Comparison of ENCODE assay signal across 27 cellular contexts in the genomic region with DNA sequence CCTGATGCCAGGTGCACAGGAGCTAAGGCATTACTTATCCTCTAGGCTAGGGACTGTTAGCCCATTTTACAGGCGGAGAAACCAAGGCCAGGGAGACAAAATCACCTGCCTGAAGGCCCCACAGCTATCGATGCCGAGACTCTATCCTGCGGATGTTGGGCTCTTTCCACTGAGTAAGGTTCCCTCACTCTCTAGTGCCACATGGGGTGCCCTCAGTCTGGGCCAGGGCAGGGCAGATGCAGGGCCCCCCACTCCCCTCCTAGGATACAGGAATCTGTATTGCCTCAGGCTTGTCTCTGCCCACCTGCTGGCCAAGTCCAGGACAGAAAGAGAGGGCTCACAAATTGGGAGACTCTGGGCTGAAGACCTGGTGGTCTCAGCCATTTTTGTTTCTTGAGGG.
"Had no signal": no experiment of that assay in that cellular context is flagged by ENCODE, and none has a peak within 500 bp of the region (broad histone marks: within the 10 kb centered on the region; RNA-seq: fewer than 3 reads in every experiment).

No MANE protein-coding gene starts in this region.

- H3K27me3 ChIP-seq: esophagus squamous epithelium, testis, tibial artery, upper lobe of left lung, uterus had no signal

- H3K4me1 ChIP-seq: parathyroid adenoma had no signal

- DNase-seq: cortex of kidney; effector memory CD8-positive, alpha-beta T cell; erythroblast; esophagus squamous epithelium; hypothalamus; immature natural killer cell; islet precursor cell; kidney glomerular epithelial cell; naive B cell; stimulated activated CD4-positive, alpha-beta T cell treated with anti-CD3 and anti-CD28 coated beads, Interleukin-2, amount 100 ng/mL, for 24 hours; stimulated activated CD4-positive, alpha-beta T cell treated with anti-CD3 and anti-CD28 coated beads, Interleukin-4, amount 100 ng/mL, for 4 hours; stimulated activated naive CD8-positive, alpha-beta T cell treated with anti-CD3 and anti-CD28 coated beads, Interleukin-15, Interleukin-2, amounts not matched to agents 100 U/mL and 50 U/mL, for 24 hours; substantia nigra; testis; tibial artery; uterus had no signal

- H3K9me3 ChIP-seq: esophagus squamous epithelium, testis, tibial artery, upper lobe of left lung, uterus had no signal

- H3K27ac Mint-ChIP-seq: effector memory CD8-positive, alpha-beta T cell; immature natural killer cell; memory B cell; naive B cell; natural killer cell treated with Interleukin-12 subunit alpha and Interleukin-12 subunit beta and Interleukin-15 and Interleukin-18, amount 100 ng/mL, for 72 hours; progenitor cell of endocrine pancreas; stimulated activated memory B cell treated with anti-CD40 and anti-IgM and Interleukin-4, amounts not matched to agents 10 μg/mL and 1 μg/mL and 100 μg/mL, for 72 hours had no signal

- H3K79me2 ChIP-seq: parathyroid adenoma had no signal

- H3K9ac ChIP-seq: parathyroid adenoma had no signal

- H3K27ac ChIP-seq: parathyroid adenoma, testis, tibial artery, upper lobe of left lung had no signal

- FAIRE-seq: endometrium, frontal cortex had no signal

- H3K4me3 ChIP-seq: esophagus squamous epithelium, lung, testis, tibial artery, upper lobe of left lung, uterus had no signal

- ATAC-seq: effector memory CD8-positive, alpha-beta T cell; natural killer cell treated with Interleukin-12 subunit alpha and Interleukin-12 subunit beta and Interleukin-15 and Interleukin-18, amount 100 ng/mL, for 72 hours; sciatic nerve; stimulated activated memory B cell treated with anti-CD40 and anti-IgM and Interleukin-4, amounts not matched to agents 10 μg/mL and 1 μg/mL and 100 μg/mL, for 72 hours; stimulated activated naive CD8-positive, alpha-beta T cell treated with anti-CD3 and anti-CD28 coated beads, Interleukin-15, Interleukin-2, amounts not matched to agents 100 U/mL and 50 U/mL, for 24 hours had no signal

- H2AFZ ChIP-seq: parathyroid adenoma had no signal

- H3K9me3 Mint-ChIP-seq: effector memory CD8-positive, alpha-beta T cell; immature natural killer cell; memory B cell; naive B cell; natural killer cell treated with Interleukin-12 subunit alpha and Interleukin-12 subunit beta and Interleukin-15 and Interleukin-18, amount 100 ng/mL, for 72 hours; neural crest cell; stimulated activated memory B cell treated with anti-CD40 and anti-IgM and Interleukin-4, amounts not matched to agents 10 μg/mL and 1 μg/mL and 100 μg/mL, for 72 hours had no signal

- H3K36me3 ChIP-seq: esophagus squamous epithelium, tibial artery, upper lobe of left lung, uterus had no signal

- H3K36me3 Mint-ChIP-seq: immature natural killer cell; memory B cell; naive B cell; natural killer cell treated with Interleukin-12 subunit alpha and Interleukin-12 subunit beta and Interleukin-15 and Interleukin-18, amount 100 ng/mL, for 72 hours; stimulated activated memory B cell treated with anti-CD40 and anti-IgM and Interleukin-4, amounts not matched to agents 10 μg/mL and 1 μg/mL and 100 μg/mL, for 72 hours had no signal
